10 cellular contexts compared by ENCODE assay signal in the genomic region with DNA sequence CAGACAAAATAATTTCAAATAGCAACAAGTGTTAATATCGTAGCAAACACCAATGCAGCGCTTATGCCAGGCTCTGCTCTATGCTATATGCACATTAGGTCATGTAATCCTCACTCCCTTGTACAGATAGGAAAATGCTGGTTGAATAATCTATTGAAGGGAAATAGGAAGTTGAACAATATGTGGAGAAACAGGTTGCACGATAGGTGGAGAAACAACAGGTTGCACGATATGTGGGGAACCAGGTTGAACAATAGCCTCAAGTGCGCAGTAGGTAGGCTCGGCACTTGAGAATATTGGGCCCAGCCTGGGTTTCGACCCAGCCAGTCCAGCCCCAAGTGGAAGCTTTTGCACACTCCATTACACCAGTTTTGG.
DNase-seq lines count a peak whose midpoint lies in the region; ATAC-seq and TF ChIP-seq lines count a peak whose summit lies in the region.
"Had no signal": no experiment of that assay in that cellular context is flagged by ENCODE, and none has a peak within 500 bp of the region (broad histone marks: within the 10 kb centered on the region; RNA-seq: fewer than 3 reads in every experiment).

No MANE protein-coding gene starts in this region.

- no peaks in the 10 kb centered on the region for H3K36me3 Mint-ChIP-seq in activated naive CD4-positive, alpha-beta T cell treated with anti-CD3 and anti-CD28 coated beads, Interleukin-2, amount 10 ng/mL, durations not matched to agents 7 days and 5 days
- H3K36me3 Mint-ChIP-seq in type B pancreatic cell, result no peaks in the 10 kb centered on the region
- H3K36me3 Mint-ChIP-seq: immature natural killer cell had no signal

- intact Hi-C loops in ascending aorta (cut with DNase I), result loop anchor here (10.0 kb wide), 1 partner anchor 339 kb away; the partner anchor contains the start of gene NSFL1C

- no peak for ATAC-seq in HG03196 (IDR thresholded peaks at IDR 0.05; ENCODE audit: unreplicated experiment)

- peaks cover 14% of the 10 kb centered on the region for H3K4me1 Mint-ChIP-seq in activated naive CD4-positive, alpha-beta T cell treated with anti-CD3 and anti-CD28 coated beads, Interleukin-2, amount 10 ng/mL, durations not matched to agents 7 days and 5 days
- H3K4me1 Mint-ChIP-seq in type B pancreatic cell (ENCODE audit: unreplicated experiment), result peaks cover 10% of the 10 kb centered on the region
- H3K4me1 Mint-ChIP-seq: immature natural killer cell had no signal

- no peaks in the 10 kb centered on the region for H3K36me3 ChIP-seq in ascending aorta
- H3K36me3 ChIP-seq in mesodermal cell (ENCODE audit: control insufficient read depth, insufficient read depth, low read length), result no peaks in the 10 kb centered on the region

- TF ChIP-seq CTCF in ascending aorta (IDR thresholded peaks at IDR 0.05) (no peak), type B pancreatic cell (conservative IDR thresholded peaks at IDR 0.05) (no peak)

- no peaks in the 10 kb centered on the region for H3K9me3 ChIP-seq in ascending aorta
- H3K9me3 ChIP-seq in mesodermal cell (ENCODE audit: control insufficient read depth, low read length), result no peaks in the 10 kb centered on the region

- H3K27ac ChIP-seq in ascending aorta (peak overlapping the region; percentile 52 to 69), mesodermal cell (ENCODE audit: low read depth, low read length, severe bottlenecking) (no peak overlapping the region)

- H3K27ac Mint-ChIP-seq in activated naive CD4-positive, alpha-beta T cell treated with anti-CD3 and anti-CD28 coated beads, Interleukin-2, amount 10 ng/mL, durations not matched to agents 7 days and 5 days, result no peak overlapping the region
- peak overlapping the region; percentile 52 for H3K27ac Mint-ChIP-seq in type B pancreatic cell
- H3K27ac Mint-ChIP-seq: immature natural killer cell had no signal

- no peak for DNase-seq in activated naive CD4-positive, alpha-beta T cell treated with anti-CD3 and anti-CD28 coated beads, Interleukin-2, amount 10 ng/mL, durations not matched to agents 7 days and 5 days
- DNase-seq in activated naive CD4-positive, alpha-beta T cell treated with Interleukin-2 at 50 U/mL for 16 hours, result no peak
- DNase-seq in ascending aorta (ENCODE audit: low spot score in 2 of 2) (peak in 1 of 2 donors; percentile 38), type B pancreatic cell (ENCODE audit: extremely low spot score, unreplicated experiment) (no peak), foreskin melanocyte (no peak)
- no peak for DNase-seq in activated CD4-positive, alpha-beta T cell treated with anti-CD3 and anti-CD28 coated beads, Interleukin-2, amount 50 U/mL, for 4 hours
- DNase-seq: immature natural killer cell, NCI-H1092 treated with DMSO at 0.1 percent for 48 hours had no signal

- CTCF ChIA-PET in activated naive CD4-positive, alpha-beta T cell treated with anti-CD3 and anti-CD28 coated beads, Interleukin-2, amount 10 ng/mL, durations not matched to agents 7 days and 5 days (lab: Charles Lee), result interaction anchor here (0.8 to 1.6 kb wide), 2 partner anchors 27 to 300 kb away, joined by 3 to 5 read pairs; no protein-coding TSS in a partner anchor

- no peaks in the 10 kb centered on the region for H3K9me3 Mint-ChIP-seq in activated naive CD4-positive, alpha-beta T cell treated with anti-CD3 and anti-CD28 coated beads, Interleukin-2, amount 10 ng/mL, durations not matched to agents 7 days and 5 days
- H3K9me3 Mint-ChIP-seq in type B pancreatic cell, result no peaks in the 10 kb centered on the region

- WGBS in mesodermal cell (ENCODE audit: insufficient coverage in 2 of 2), 2 experiments, result 90 to 93% methylated on average over 5 to 6 of the region's 7 CpGs

- H3K4me3 Mint-ChIP-seq in activated naive CD4-positive, alpha-beta T cell treated with anti-CD3 and anti-CD28 coated beads, Interleukin-2, amount 10 ng/mL, durations not matched to agents 7 days and 5 days, result peak overlapping the region; percentile 46
- H3K4me3 Mint-ChIP-seq in type B pancreatic cell, result peak overlapping the region; percentile 81
- H3K4me3 Mint-ChIP-seq: immature natural killer cell had no signal

- peaks cover 66% of the 10 kb centered on the region for H3K27me3 Mint-ChIP-seq in activated naive CD4-positive, alpha-beta T cell treated with anti-CD3 and anti-CD28 coated beads, Interleukin-2, amount 10 ng/mL, durations not matched to agents 7 days and 5 days
- peaks cover 59% of the 10 kb centered on the region for H3K27me3 Mint-ChIP-seq in type B pancreatic cell

- H3K4me3 ChIP-seq in ascending aorta, result no peak overlapping the region
- peak overlapping the region; percentile 51 for H3K4me3 ChIP-seq in mesodermal cell (ENCODE audit: extremely low read depth, insufficient read depth, low read length, poor library complexity, severe bottlenecking)

- peaks cover 4 to 9% of the 10 kb centered on the region in 2 donors for H3K4me1 ChIP-seq in ascending aorta
- peaks cover 24% of the 10 kb centered on the region for H3K4me1 ChIP-seq in mesodermal cell (ENCODE audit: control insufficient read depth, insufficient read depth, low read length, poor library complexity, severe bottlenecking)

- H3K27me3 ChIP-seq in ascending aorta, result no peaks in the 10 kb centered on the region
